ENCODE assay signal across 27 cellular contexts in the genomic region with DNA sequence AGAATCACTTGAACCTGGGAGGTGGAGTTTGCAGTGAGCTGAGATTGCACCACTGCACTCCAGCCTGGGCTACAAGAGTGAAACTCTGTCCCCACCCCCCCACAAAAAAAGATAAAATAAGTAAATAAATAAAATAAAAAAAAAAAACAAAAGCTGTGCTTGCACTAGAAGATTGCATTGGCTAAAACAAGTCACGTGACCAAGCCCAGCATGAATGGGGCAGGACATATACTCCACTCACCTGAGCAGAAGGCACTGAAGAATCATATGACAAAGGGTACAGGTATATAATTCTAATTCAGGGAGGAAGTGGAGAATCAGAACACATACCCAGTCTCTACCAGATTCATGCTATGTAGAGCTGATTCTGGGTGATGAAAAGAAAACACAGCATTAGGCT. TPM values are rescaled to one million over a fixed set of nuclear protein-coding genes. Genes with fewer than 3 reads are reported as not detected.
"Had no signal": no experiment of that assay in that cellular context is flagged by ENCODE, and none has a peak within 500 bp of the region (broad histone marks: within the 10 kb centered on the region; RNA-seq: fewer than 3 reads in every experiment).

No MANE protein-coding gene starts in this region.

- H3K27ac ChIP-seq: stomach, suprapubic skin, testis, thoracic aorta, thyroid gland, tibial artery, tibial nerve, transverse colon, upper lobe of left lung, upper lobe of right lung, uterus, vagina had no signal

- H3K36me3 ChIP-seq: stomach, suprapubic skin, thoracic aorta, thyroid gland, tibial artery, tibial nerve, transverse colon, upper lobe of left lung, upper lobe of right lung, uterus, vagina had no signal

- H3K27me3 ChIP-seq: testis, thyroid gland, upper lobe of left lung, uterus, vagina had no signal

- H3K9me3 ChIP-seq: suprapubic skin, testis, thoracic aorta, thyroid gland, tibial artery, transverse colon, upper lobe of left lung, upper lobe of right lung, uterus, vagina had no signal

- FAIRE-seq: urothelium cell line had no signal

- H3K4me3 ChIP-seq: stomach, suprapubic skin, testis, thoracic aorta, thyroid gland, tibial artery, tibial nerve, transverse colon, upper lobe of left lung, upper lobe of right lung, uterus, vagina had no signal

- DNase-seq: stimulated activated CD4-positive, alpha-beta T cell treated with anti-CD3 and anti-CD28 coated beads, Interleukin-2, amount 100 ng/mL, for 48 hours; stimulated activated CD4-positive, alpha-beta T cell treated with anti-CD3 and anti-CD28 coated beads, Interleukin-4, amount 100 ng/mL, for 1 hour; stimulated activated CD4-positive, alpha-beta T cell treated with anti-CD3 and anti-CD28 coated beads, Interleukin-4, amount 100 ng/mL, for 24 hours; stimulated activated CD4-positive, alpha-beta T cell treated with anti-CD3 and anti-CD28 coated beads, Interleukin-4, amount 100 ng/mL, for 4 hours; stimulated activated CD8-positive, alpha-beta memory T cell treated with anti-CD3 and anti-CD28 coated beads, Interleukin-4, amount 100 ng/mL, for 48 hours; stimulated activated naive B cell treated with anti-CD40 and anti-IgM and Interleukin-4, amounts not matched to agents 10 μg/mL and 1 μg/mL and 100 μg/mL, for 72 hours; stimulated activated naive CD4-positive, alpha-beta T cell; stimulated activated naive CD4-positive, alpha-beta T cell treated with Interleukin-2 at 50 U/mL for 16 hours; stimulated activated naive CD8-positive, alpha-beta T cell treated with anti-CD3 and anti-CD28 coated beads, Interleukin-15, amount 100 ng/mL, for 72 hours; stimulated activated naive CD8-positive, alpha-beta T cell treated with anti-CD3 and anti-CD28 coated beads, Interleukin-15, Interleukin-2, amounts not matched to agents 100 U/mL and 50 U/mL, for 24 hours; stomach; substantia nigra; testis; thyroid gland; tibial artery; transverse colon; trophoblast cell; upper lobe of left lung; upper lobe of right lung; uterus had no signal

- ATAC-seq: stimulated activated effector memory CD8-positive, alpha-beta T cell treated with anti-CD3 and anti-CD28 coated beads, Interleukin-12 subunit alpha, Interleukin-12 subunit beta, amount 100 ng/mL, for 72 hours; stimulated activated memory B cell treated with anti-CD40 and anti-IgM and Interleukin-4, amounts not matched to agents 10 μg/mL and 1 μg/mL and 100 μg/mL, for 72 hours; stimulated activated naive B cell treated with anti-CD40 and anti-IgM and Interleukin-4, amounts not matched to agents 10 μg/mL and 1 μg/mL and 100 μg/mL, for 72 hours; stimulated activated naive CD8-positive, alpha-beta T cell treated with anti-CD3 and anti-CD28 coated beads, Interleukin-15, amount 100 ng/mL, for 72 hours; stimulated activated naive CD8-positive, alpha-beta T cell treated with anti-CD3 and anti-CD28 coated beads, Interleukin-15, Interleukin-2, amounts not matched to agents 100 U/mL and 50 U/mL, for 24 hours; upper lobe of right lung had no signal

- H3K4me1 ChIP-seq: stomach, suprapubic skin, testis, thyroid gland, tibial artery, tibial nerve, transverse colon, upper lobe of left lung, upper lobe of right lung, uterus, vagina had no signal

RNA-seq across cellular contexts. Expression of gene CYP4F22, which starts 36.6 kb away (rescaled TPM):
- total RNA-seq: thoracic aorta, transverse colon, upper lobe of right lung, uterus had no signal
